In the genomic region with DNA sequence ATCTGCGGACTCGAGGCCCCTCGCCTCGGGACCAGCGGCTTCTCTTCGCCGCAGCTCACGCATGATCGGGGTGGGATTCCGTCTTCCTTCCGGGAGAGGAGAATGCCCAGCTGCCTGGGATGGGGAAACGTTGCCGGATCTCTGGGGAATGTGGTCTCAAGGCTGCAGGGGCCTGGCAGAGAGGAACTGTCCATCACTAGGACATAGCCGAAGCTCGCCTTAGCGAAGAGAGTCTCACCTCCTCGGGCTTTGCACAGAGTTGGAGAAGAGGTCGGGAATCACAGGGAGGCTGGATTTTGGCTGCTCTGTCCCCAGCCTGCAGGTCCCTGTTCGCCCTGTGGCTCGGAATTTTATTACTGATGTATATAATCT, we compare ENCODE assay signal across 8 cellular contexts. TPM values are rescaled to one million over a fixed set of nuclear protein-coding genes. Genes with fewer than 3 reads are reported as not detected.
DNase-seq lines count a peak whose midpoint lies in the region; ATAC-seq and TF ChIP-seq lines count a peak whose summit lies in the region.

No MANE protein-coding gene starts in this region.

- H2AFZ ChIP-seq in trophoblast cell (ENCODE audit: insufficient read depth, low read length, poor library complexity) = no peak overlapping the region

- H3K14ac ChIP-seq in trophoblast cell (ENCODE audit: low read length) = peak overlapping the region; percentile 12

- H4K12ac ChIP-seq in trophoblast cell (ENCODE audit: low read depth, low read length) = peak overlapping the region; percentile 39

- H3K4me3 Mint-ChIP-seq in activated T-cell treated with anti-CD3 and anti-CD28 coated beads, Interleukin-2, amount 50 U/mL, for 4 hours = peak overlapping the region; percentile 72

- H3K23ac ChIP-seq in trophoblast cell (ENCODE audit: low read length) = no peak overlapping the region

- peak overlapping the region; percentile 69 for H3K4me2 ChIP-seq in trophoblast cell (ENCODE audit: low read length)

- no peak for ATAC-seq in activated T-cell treated with anti-CD3 and anti-CD28 coated beads, Interleukin-2, amount 50 U/mL, for 4 hours
- no peak for ATAC-seq in GM21390 (IDR thresholded peaks at IDR 0.05; ENCODE audit: unreplicated experiment)

- WGBS in trophoblast cell (ENCODE audit: extremely low coverage, insufficient coverage, insufficient read length) = no CpG with 5 or more reads among the region's 20 CpGs

- peak overlapping the region; percentile 96 for H4K91ac ChIP-seq in trophoblast cell (ENCODE audit: low read depth, low read length)

- H3K4me1 ChIP-seq in trophoblast cell (ENCODE audit: control insufficient read depth in 1 of 2, insufficient read depth in 2 of 2, low read length in 2 of 2) = peaks cover 3 to 7% of the 10 kb centered on the region in 2 experiments

- peak overlapping the region; percentile 95 for H3K27ac ChIP-seq in VCaP
- peak overlapping the region; percentile 94 for H3K27ac ChIP-seq in trophoblast cell (ENCODE audit: low read depth, low read length)

- no peaks in the 10 kb centered on the region for H3K36me3 Mint-ChIP-seq in activated T-cell treated with anti-CD3 and anti-CD28 coated beads, Interleukin-2, amount 50 U/mL, for 4 hours (ENCODE audit: insufficient read depth)

- H3K4me1 Mint-ChIP-seq in activated T-cell treated with anti-CD3 and anti-CD28 coated beads, Interleukin-2, amount 50 U/mL, for 4 hours (ENCODE audit: low read depth) = peaks cover 19% of the 10 kb centered on the region

- peak overlapping the region; percentile 9 for H2AK5ac ChIP-seq in trophoblast cell (ENCODE audit: low read length)

- peaks cover 0 to 9% of the 10 kb centered on the region in 2 experiments for H3K36me3 ChIP-seq in trophoblast cell (ENCODE audit: control insufficient read depth in 1 of 2, insufficient read depth in 2 of 2, low read length in 2 of 2)

- peak overlapping the region; percentile 90 for H3K9ac ChIP-seq in trophoblast cell (ENCODE audit: low read length)

- no peak overlapping the region for H2BK12ac ChIP-seq in trophoblast cell (ENCODE audit: low read length)

- H4K8ac ChIP-seq in trophoblast cell (ENCODE audit: low read depth, low read length) = peak overlapping the region; percentile 95

- H3K9me3 Mint-ChIP-seq in activated T-cell treated with anti-CD3 and anti-CD28 coated beads, Interleukin-2, amount 50 U/mL, for 4 hours = no peaks in the 10 kb centered on the region

- peaks cover 24% of the 10 kb centered on the region for H3K79me2 ChIP-seq in trophoblast cell (ENCODE audit: control insufficient read depth, insufficient read depth, low read length, poor library complexity)

- peaks cover 46% of the 10 kb centered on the region for H3K27me3 Mint-ChIP-seq in activated T-cell treated with anti-CD3 and anti-CD28 coated beads, Interleukin-2, amount 50 U/mL, for 4 hours (ENCODE audit: low read depth)

- H3K79me1 ChIP-seq in trophoblast cell (ENCODE audit: low read length) = peaks cover 25% of the 10 kb centered on the region

- H3K9me3 ChIP-seq in trophoblast cell (ENCODE audit: insufficient read depth, low read depth, low read length) = no peaks in the 10 kb centered on the region

- peak overlapping the region; percentile 89 for H3K4me3 ChIP-seq in trophoblast cell (ENCODE audit: low read depth, low read length)

- peak overlapping the region; percentile 96 for H2BK5ac ChIP-seq in trophoblast cell (ENCODE audit: low read depth, low read length, poor library complexity)

- DNase-seq in activated T-cell treated with anti-CD3 and anti-CD28 coated beads, Interleukin-2, amount 50 U/mL, for 4 hours = no peak
- no peak for DNase-seq in activated T-cell treated with anti-CD3 and anti-CD28 coated beads, Interleukin-2, amount 50 U/mL, for 1 hour
- peak; percentile 35 for DNase-seq in foreskin melanocyte
- peak in 1 of 2 donors; percentile 57 for DNase-seq in trophoblast cell
- no peak for DNase-seq in DMS79 (lab: John Stamatoyannopoulos, UW)
- DNase-seq in NK-92 treated with Interleukin-12 subunit alpha and Interleukin-12 subunit beta, amount 100 ng/mL, for 24 hours (lab: John Stamatoyannopoulos, UW) = no peak

- peak overlapping the region; percentile 96 for H3K18ac ChIP-seq in trophoblast cell (ENCODE audit: low read length)

- H2BK120ac ChIP-seq in trophoblast cell (ENCODE audit: insufficient read depth, low read length, poor library complexity) = peak overlapping the region; percentile 96

- H3K4ac ChIP-seq in trophoblast cell (ENCODE audit: low read depth, low read length) = peak overlapping the region; percentile 91

- no peak for TF ChIP-seq CTCF in VCaP (conservative IDR thresholded peaks at IDR 0.05)

- no peaks in the 10 kb centered on the region for H3K27me3 ChIP-seq in trophoblast cell (ENCODE audit: insufficient read depth, low read length)

RNA-seq across cellular contexts. Expression of a gene that starts 1.4 kb away (rescaled TPM):
- total RNA-seq in activated T-cell treated with anti-CD3 and anti-CD28 coated beads, Interleukin-2, amount 50 U/mL, for 4 hours = 1 to 10 TPM; 4.8 to 8.7 (median 7.1) TPM
- polyA plus RNA-seq in trophoblast cell (2013) = 251 and 256 TPM in 2 replicates
